1 cellular context compared by ENCODE assay signal in the genomic region with DNA sequence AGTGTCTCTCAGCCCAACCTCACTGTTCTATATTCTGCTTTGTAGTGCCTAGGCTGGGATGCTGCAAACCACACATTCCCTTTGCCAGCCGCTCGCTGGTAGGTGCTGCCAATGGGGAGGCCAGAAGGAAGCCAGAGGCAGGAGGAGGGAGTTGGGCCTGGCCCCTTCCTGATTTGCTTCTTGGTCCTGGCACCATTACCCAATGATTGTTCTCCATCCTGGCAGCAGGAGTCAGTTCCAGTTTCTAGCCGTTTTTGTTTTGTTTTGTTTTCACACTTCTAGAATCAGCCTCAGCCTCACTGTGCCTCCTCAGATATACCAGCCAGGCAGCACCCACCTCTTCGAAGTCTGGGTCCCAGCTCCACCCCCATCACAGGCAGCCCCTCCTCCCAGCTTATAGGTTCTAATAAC.
TF ChIP-seq lines count a peak whose summit lies in the region.

No MANE protein-coding gene starts in this region.

TF ChIP-seq in WTC11, 78 proteins besides CTCF, POLR2A, EP300 and RAD21 (continued from another document):
- TF ChIP-seq, protein P1, sequence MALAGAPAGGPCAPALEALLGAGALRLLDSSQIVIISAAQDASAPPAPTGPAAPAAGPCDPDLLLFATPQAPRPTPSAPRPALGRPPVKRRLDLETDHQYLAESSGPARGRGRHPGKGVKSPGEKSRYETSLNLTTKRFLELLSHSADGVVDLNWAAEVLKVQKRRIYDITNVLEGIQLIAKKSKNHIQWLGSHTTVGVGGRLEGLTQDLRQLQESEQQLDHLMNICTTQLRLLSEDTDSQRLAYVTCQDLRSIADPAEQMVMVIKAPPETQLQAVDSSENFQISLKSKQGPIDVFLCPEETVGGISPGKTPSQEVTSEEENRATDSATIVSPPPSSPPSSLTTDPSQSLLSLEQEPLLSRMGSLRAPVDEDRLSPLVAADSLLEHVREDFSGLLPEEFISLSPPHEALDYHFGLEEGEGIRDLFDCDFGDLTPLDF (CRISPR knock-in tag; IDR thresholded peaks at IDR 0.05): no peak
- TF ChIP-seq ZNF416 (CRISPR knock-in tag; IDR thresholded peaks at IDR 0.05): no peak
